ENCODE assay signal across 1 cellular context in the genomic region with DNA sequence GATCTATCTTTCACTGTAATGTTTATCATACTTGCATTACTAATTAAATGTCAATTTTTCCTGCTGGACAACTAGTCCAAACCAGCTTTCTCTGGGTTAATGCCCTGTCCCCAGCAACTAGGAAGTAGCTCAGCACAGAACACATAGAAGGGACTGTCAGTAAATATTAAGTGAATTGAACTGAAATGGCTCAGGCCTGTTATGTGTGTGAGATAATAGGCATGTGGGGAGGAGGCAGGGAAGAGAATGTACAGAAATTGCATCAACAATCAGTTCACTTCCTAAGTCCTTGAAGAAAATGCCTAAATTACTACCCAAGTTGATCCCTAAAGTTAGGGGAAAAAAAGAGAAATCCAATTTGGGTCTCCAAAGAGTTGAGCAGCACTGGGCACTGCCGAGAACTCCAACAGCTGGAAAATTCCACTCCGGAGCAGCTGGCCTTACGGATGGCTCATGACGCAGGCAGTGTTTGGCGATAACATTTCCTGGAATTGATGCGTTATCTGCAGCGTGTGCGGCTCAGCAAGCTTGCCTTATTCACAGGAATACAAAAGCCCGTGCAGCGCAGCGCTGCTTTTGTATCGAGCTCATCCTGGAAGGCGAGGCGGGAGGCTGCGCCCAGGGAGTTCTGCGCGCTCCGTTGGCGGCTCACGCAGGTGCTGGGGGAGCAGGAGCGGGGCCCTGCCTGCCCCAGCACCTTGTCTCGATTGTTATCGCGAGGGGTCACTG.
TF ChIP-seq lines count a peak whose summit lies in the region.

No MANE protein-coding gene starts in this region.

TF ChIP-seq in HepG2, 621 proteins besides CTCF, POLR2A, EP300 and RAD21 (continued from another document):
- TF ChIP-seq, protein P1, sequence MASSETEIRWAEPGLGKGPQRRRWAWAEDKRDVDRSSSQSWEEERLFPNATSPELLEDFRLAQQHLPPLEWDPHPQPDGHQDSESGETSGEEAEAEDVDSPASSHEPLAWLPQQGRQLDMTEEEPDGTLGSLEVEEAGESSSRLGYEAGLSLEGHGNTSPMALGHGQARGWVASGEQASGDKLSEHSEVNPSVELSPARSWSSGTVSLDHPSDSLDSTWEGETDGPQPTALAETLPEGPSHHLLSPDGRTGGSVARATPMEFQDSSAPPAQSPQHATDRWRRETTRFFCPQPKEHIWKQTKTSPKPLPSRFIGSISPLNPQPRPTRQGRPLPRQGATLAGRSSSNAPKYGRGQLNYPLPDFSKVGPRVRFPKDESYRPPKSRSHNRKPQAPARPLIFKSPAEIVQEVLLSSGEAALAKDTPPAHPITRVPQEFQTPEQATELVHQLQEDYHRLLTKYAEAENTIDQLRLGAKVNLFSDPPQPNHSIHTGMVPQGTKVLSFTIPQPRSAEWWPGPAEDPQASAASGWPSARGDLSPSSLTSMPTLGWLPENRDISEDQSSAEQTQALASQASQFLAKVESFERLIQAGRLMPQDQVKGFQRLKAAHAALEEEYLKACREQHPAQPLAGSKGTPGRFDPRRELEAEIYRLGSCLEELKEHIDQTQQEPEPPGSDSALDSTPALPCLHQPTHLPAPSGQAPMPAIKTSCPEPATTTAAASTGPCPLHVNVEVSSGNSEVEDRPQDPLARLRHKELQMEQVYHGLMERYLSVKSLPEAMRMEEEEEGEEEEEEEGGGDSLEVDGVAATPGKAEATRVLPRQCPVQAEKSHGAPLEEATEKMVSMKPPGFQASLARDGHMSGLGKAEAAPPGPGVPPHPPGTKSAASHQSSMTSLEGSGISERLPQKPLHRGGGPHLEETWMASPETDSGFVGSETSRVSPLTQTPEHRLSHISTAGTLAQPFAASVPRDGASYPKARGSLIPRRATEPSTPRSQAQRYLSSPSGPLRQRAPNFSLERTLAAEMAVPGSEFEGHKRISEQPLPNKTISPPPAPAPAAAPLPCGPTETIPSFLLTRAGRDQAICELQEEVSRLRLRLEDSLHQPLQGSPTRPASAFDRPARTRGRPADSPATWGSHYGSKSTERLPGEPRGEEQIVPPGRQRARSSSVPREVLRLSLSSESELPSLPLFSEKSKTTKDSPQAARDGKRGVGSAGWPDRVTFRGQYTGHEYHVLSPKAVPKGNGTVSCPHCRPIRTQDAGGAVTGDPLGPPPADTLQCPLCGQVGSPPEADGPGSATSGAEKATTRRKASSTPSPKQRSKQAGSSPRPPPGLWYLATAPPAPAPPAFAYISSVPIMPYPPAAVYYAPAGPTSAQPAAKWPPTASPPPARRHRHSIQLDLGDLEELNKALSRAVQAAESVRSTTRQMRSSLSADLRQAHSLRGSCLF (CRISPR knock-in tag; IDR thresholded peaks at IDR 0.05; ENCODE audit: borderline replicate concordance), result no peak
- no peak for TF ChIP-seq ZNF564 (CRISPR knock-in tag; IDR thresholded peaks at IDR 0.05)
- peak; percentile 60 for TF ChIP-seq HNRNPLL (IDR thresholded peaks at IDR 0.05; ENCODE audit: low read depth, low read length, poor library complexity, severe bottlenecking)
TF ChIP-seq in HepG2: peak in this region for 2.
